Comparison of ENCODE assay signal across 10 cellular contexts in genomic region chr11:46553746-46554204, GRCh38. TPM values are rescaled to one million over a fixed set of nuclear protein-coding genes. Genes with fewer than 3 reads are reported as not detected.
DNase-seq lines count a peak whose midpoint lies in the region; ATAC-seq and TF ChIP-seq lines count a peak whose summit lies in the region.
"Had no signal": no experiment of that assay in that cellular context is flagged by ENCODE, and none has a peak within 500 bp of the region (broad histone marks: within the 10 kb centered on the region; RNA-seq: fewer than 3 reads in every experiment).

No MANE protein-coding gene starts in this region.

- H3K4me1 ChIP-seq in breast epithelium, result peaks cover 0 to 14% of the 10 kb centered on the region in 2 donors
- H3K4me1 ChIP-seq in lung (ENCODE audit: control insufficient read depth in 2 of 2, insufficient read depth in 2 of 2, low read length in 2 of 2), result peaks cover 10 to 23% of the 10 kb centered on the region in 2 donors
- H3K4me1 ChIP-seq in upper lobe of left lung, result peaks cover 26 to 38% (median 35%) of the 10 kb centered on the region in 4 donors

- 7% methylated on average over 1 of the region's 1 CpG for WGBS in lung, 2 donors
- WGBS in upper lobe of left lung, 2 donors, result 6 to 10% methylated on average over 1 of the region's 1 CpG
- WGBS in lower leg skin, 2 donors, result 3 to 6% methylated on average over 1 of the region's 1 CpG

- DNase-seq in SIG-M5 treated with dmso at 0.1 percent for 504 hours (lab: John Stamatoyannopoulos, UW; ENCODE audit: unreplicated experiment) (peak; percentile 33), SIG-M5 (lab: John Stamatoyannopoulos, UW) (no peak), breast epithelium (ENCODE audit: low spot score in 2 of 2) (no peak), lung (ENCODE audit: low spot score) (no peak), upper lobe of left lung (no peak), hippocampal formation (lab: John Stamatoyannopoulos, UW) (no peak), lower leg skin (ENCODE audit: low spot score in 2 of 2) (no peak)
- DNase-seq: ovary, T-helper 1 cell had no signal

- TF ChIP-seq CTCF in breast epithelium (IDR thresholded peaks at IDR 0.05) (no peak), lung (IDR thresholded peaks at IDR 0.05; ENCODE audit: control extremely low read depth, extremely low read depth) (no peak), upper lobe of left lung (IDR thresholded peaks at IDR 0.05) (no peak), lower leg skin (IDR thresholded peaks at IDR 0.05) (no peak)

- H3K27ac ChIP-seq in breast epithelium (peak overlapping the region; percentile 92 to 96), lung (ENCODE audit: low read depth in 1 of 2, low read length in 1 of 2) (peak overlapping the region; percentile 53 to 77), upper lobe of left lung (peak overlapping the region; percentile 50 to 83 (median 56))

- peak; percentile 6 for ATAC-seq in lung (ENCODE audit: insufficient read depth, low FRiP score)
- peak; percentile 10 to 16 for ATAC-seq in upper lobe of left lung (ENCODE audit: low FRiP score in 2 of 2)
- no peak for ATAC-seq in HG02970 (IDR thresholded peaks at IDR 0.05; ENCODE audit: low FRiP score, unreplicated experiment)

- H3K9me3 ChIP-seq in breast epithelium, result no peaks in the 10 kb centered on the region
- no peaks in the 10 kb centered on the region for H3K9me3 ChIP-seq in lung (ENCODE audit: control insufficient read depth in 2 of 2, insufficient read depth in 1 of 2, low read length in 1 of 2)
- H3K9me3 ChIP-seq in upper lobe of left lung, result no peaks in the 10 kb centered on the region
- H3K9me3 ChIP-seq: ovary had no signal

- H3K36me3 ChIP-seq in breast epithelium (no peaks in the 10 kb centered on the region), lung (ENCODE audit: control insufficient read depth in 2 of 2, insufficient read depth in 2 of 2, low read length in 2 of 2) (no peaks in the 10 kb centered on the region), upper lobe of left lung (no peaks in the 10 kb centered on the region)
- H3K36me3 ChIP-seq: ovary had no signal

- intact Hi-C loops in breast epithelium (cut with DNase I; ENCODE audit: low total_unique reads) (no loop called here), lower leg skin (cut with DNase I; ENCODE audit: low total_unique reads) (no loop called here)

- no peak for TF ChIP-seq EP300 in upper lobe of left lung (IDR thresholded peaks at IDR 0.05)

- H3K4me3 ChIP-seq in breast epithelium (peak overlapping the region in 1 of 3 donors; percentile 4), lung (no peak overlapping the region), upper lobe of left lung (no peak overlapping the region), lower leg skin (ENCODE audit: low read depth, poor library complexity, severe bottlenecking) (no peak overlapping the region)
- H3K4me3 ChIP-seq: ovary had no signal

- no peaks in the 10 kb centered on the region for H3K27me3 ChIP-seq in breast epithelium
- H3K27me3 ChIP-seq in lung (ENCODE audit: control insufficient read depth, insufficient read depth), result no peaks in the 10 kb centered on the region
- H3K27me3 ChIP-seq in upper lobe of left lung, result no peaks in the 10 kb centered on the region
- H3K27me3 ChIP-seq: ovary had no signal

- TF ChIP-seq POLR2A in breast epithelium (IDR thresholded peaks at IDR 0.05) (no peak), upper lobe of left lung (IDR thresholded peaks at IDR 0.05) (no peak), lower leg skin (IDR thresholded peaks at IDR 0.05) (no peak)

RNA-seq across cellular contexts. Expression of gene AMBRA1, which starts 40.0 kb away (rescaled TPM):
- 10 to 100 TPM; 32.5 to 38.9 (median 34.1) TPM for total RNA-seq in breast epithelium
- 10 to 100 TPM; 34.5 to 41.2 TPM for total RNA-seq in lung
- polyA plus RNA-seq in lung, result 10 to 100 TPM in 1 of 2 donors, 1 to 10 TPM in 1; 7.4 to 12.9 TPM
- total RNA-seq in upper lobe of left lung, result 10 to 100 TPM; 22.9 to 55.7 (median 33.2) TPM
- total RNA-seq in lower leg skin, result 10 to 100 TPM; 31.5 to 67.5 (median 36.2) TPM
